ENCODE assay signal across 19 cellular contexts in genomic region chr6:125041740-125042459, GRCh38.
DNase-seq lines count a peak whose midpoint lies in the region; ATAC-seq and TF ChIP-seq lines count a peak whose summit lies in the region.
"Had no signal": no experiment of that assay in that cellular context is flagged by ENCODE, and none has a peak within 500 bp of the region (broad histone marks: within the 10 kb centered on the region; RNA-seq: fewer than 3 reads in every experiment).

No MANE protein-coding gene starts in this region.

- H3K79me2 ChIP-seq in fibroblast of lung (ENCODE audit: control insufficient read depth, insufficient read depth, low read length) = no peaks in the 10 kb centered on the region

- H3K9me3 Mint-ChIP-seq in activated CD8-positive, alpha-beta memory T cell treated with anti-CD3 and anti-CD28 coated beads, Interleukin-2, amount 10 ng/mL, durations not matched to agents 7 days and 5 days (ENCODE audit: low read depth) = peaks cover 2% of the 10 kb centered on the region
- H3K9me3 Mint-ChIP-seq in effector memory CD8-positive, alpha-beta T cell = peaks cover 0 to 2% of the 10 kb centered on the region in 2 donors
- H3K9me3 Mint-ChIP-seq: activated CD4-positive, alpha-beta memory T cell treated with anti-CD3 and anti-CD28 coated beads for 36 hours had no signal

- no peak for ATAC-seq in GM18517 (IDR thresholded peaks at IDR 0.05; ENCODE audit: unreplicated experiment)
- ATAC-seq in activated CD8-positive, alpha-beta memory T cell treated with anti-CD3 and anti-CD28 coated beads, Interleukin-2, amount 10 ng/mL, durations not matched to agents 7 days and 5 days = no peak
- no peak for ATAC-seq in effector memory CD8-positive, alpha-beta T cell (replicated peaks)
- ATAC-seq: pancreas had no signal

- H3K27ac Mint-ChIP-seq in activated CD8-positive, alpha-beta memory T cell treated with anti-CD3 and anti-CD28 coated beads, Interleukin-2, amount 10 ng/mL, durations not matched to agents 7 days and 5 days = no peak overlapping the region
- H3K27ac Mint-ChIP-seq in effector memory CD8-positive, alpha-beta T cell = no peak overlapping the region
- H3K27ac Mint-ChIP-seq: activated CD4-positive, alpha-beta memory T cell treated with anti-CD3 and anti-CD28 coated beads for 36 hours; activated T-helper 1 cell treated with anti-CD3 and anti-CD28 coated beads, Interleukin-12 subunit alpha, Interleukin-12 subunit beta, Interleukin-2, Interleukin-4 antibody, amounts not matched to agents 30 ng/mL and 10 ng/mL and 1 ng/mL, durations not matched to agents 14 hours and 24 hours and 36 hours had no signal

- DNase-seq in A172 (ENCODE audit: low spot score) (peak; percentile 3), HCEC 1CT (peak; percentile 86), RPMI7951 (ENCODE audit: low read depth) (peak; percentile 34), fibroblast of lung (ENCODE audit: low read depth in 2 of 2) (peak; percentile 31 to 70)
- DNase-seq in stimulated activated CD8-positive, alpha-beta memory T cell treated with anti-CD3 and anti-CD28 coated beads, Interleukin-4, amount 100 ng/mL, for 48 hours = no peak
- no peak for DNase-seq in activated CD8-positive, alpha-beta memory T cell treated with anti-CD3 and anti-CD28 coated beads, Interleukin-2, amount 10 ng/mL, durations not matched to agents 7 days and 5 days
- no peak for DNase-seq in effector memory CD8-positive, alpha-beta T cell
- DNase-seq: activated CD4-positive, alpha-beta memory T cell treated with anti-CD3 and anti-CD28 coated beads for 36 hours; Calu3; effector CD4-positive, alpha-beta T cell; head of caudate nucleus; kidney; NCI-H2107; pancreas; substantia nigra had no signal

- H3K4me1 Mint-ChIP-seq in activated CD8-positive, alpha-beta memory T cell treated with anti-CD3 and anti-CD28 coated beads, Interleukin-2, amount 10 ng/mL, durations not matched to agents 7 days and 5 days = no peaks in the 10 kb centered on the region
- H3K4me1 Mint-ChIP-seq in effector memory CD8-positive, alpha-beta T cell (ENCODE audit: low read depth in 2 of 2) = no peaks in the 10 kb centered on the region

- CTCF ChIA-PET in activated CD8-positive, alpha-beta memory T cell treated with anti-CD3 and anti-CD28 coated beads, Interleukin-2, amount 10 ng/mL, durations not matched to agents 7 days and 5 days (lab: Charles Lee) = no interaction called here

- no peak overlapping the region for H3K9ac ChIP-seq in fibroblast of lung (ENCODE audit: insufficient read depth, low read length)

- H3K27ac ChIP-seq in fibroblast of lung (ENCODE audit: insufficient read depth, low read length) = no peak overlapping the region
- H3K27ac ChIP-seq: HL-60, pancreas, SJSA1 had no signal

- H3K9me3 ChIP-seq in fibroblast of lung (ENCODE audit: control insufficient read depth, insufficient read depth, low read depth, low read length) = no peaks in the 10 kb centered on the region
- H3K9me3 ChIP-seq: pancreas, SJSA1 had no signal

- H3K4me2 ChIP-seq in fibroblast of lung (ENCODE audit: extremely low read depth, insufficient read depth, low read length) = no peak overlapping the region

- no peak overlapping the region for H3K4me3 Mint-ChIP-seq in activated CD8-positive, alpha-beta memory T cell treated with anti-CD3 and anti-CD28 coated beads, Interleukin-2, amount 10 ng/mL, durations not matched to agents 7 days and 5 days
- H3K4me3 Mint-ChIP-seq in effector memory CD8-positive, alpha-beta T cell = no peak overlapping the region
- H3K4me3 Mint-ChIP-seq: activated CD4-positive, alpha-beta memory T cell treated with anti-CD3 and anti-CD28 coated beads for 36 hours; activated T-helper 1 cell treated with anti-CD3 and anti-CD28 coated beads, Interleukin-12 subunit alpha, Interleukin-12 subunit beta, Interleukin-2, Interleukin-4 antibody, amounts not matched to agents 30 ng/mL and 10 ng/mL and 1 ng/mL, durations not matched to agents 14 hours and 24 hours and 36 hours had no signal

- TF ChIP-seq CTCF in fibroblast of lung (conservative IDR thresholded peaks at IDR 0.05 in 1 of 2, IDR thresholded peaks at IDR 0.05 in 1 of 2; ENCODE audit: low read depth in 1 of 2, low read length in 2 of 2) = no peak

- no peaks in the 10 kb centered on the region for H4K20me1 ChIP-seq in fibroblast of lung (ENCODE audit: control insufficient read depth, extremely low read depth, insufficient read depth, low read length)

- no peak overlapping the region for H2AFZ ChIP-seq in fibroblast of lung (ENCODE audit: low read length)

- no peaks in the 10 kb centered on the region for H3K27me3 Mint-ChIP-seq in activated CD8-positive, alpha-beta memory T cell treated with anti-CD3 and anti-CD28 coated beads, Interleukin-2, amount 10 ng/mL, durations not matched to agents 7 days and 5 days
- H3K27me3 Mint-ChIP-seq in effector memory CD8-positive, alpha-beta T cell = no peaks in the 10 kb centered on the region

- H3K4me3 ChIP-seq in fibroblast of lung (replicated peaks in 1 of 4; ENCODE audit: control extremely low read depth in 1 of 4, insufficient read depth in 1 of 4, low read depth in 3 of 4, low read length in 4 of 4) = no peak overlapping the region
- H3K4me3 ChIP-seq: pancreas, SJSA1 had no signal

- no peaks in the 10 kb centered on the region for H3K36me3 ChIP-seq in fibroblast of lung (ENCODE audit: control insufficient read depth, insufficient read depth, low read length)
- H3K36me3 ChIP-seq: pancreas had no signal

- H3K4me1 ChIP-seq in fibroblast of lung (ENCODE audit: control insufficient read depth, extremely low read depth, insufficient read depth, low read length) = peaks cover 2% of the 10 kb centered on the region
- H3K4me1 ChIP-seq: pancreas had no signal

- no peaks in the 10 kb centered on the region for H3K27me3 ChIP-seq in fibroblast of lung (ENCODE audit: control insufficient read depth, insufficient read depth, low read length)
- H3K27me3 ChIP-seq: pancreas, SJSA1 had no signal

- H3K36me3 Mint-ChIP-seq in activated CD8-positive, alpha-beta memory T cell treated with anti-CD3 and anti-CD28 coated beads, Interleukin-2, amount 10 ng/mL, durations not matched to agents 7 days and 5 days = no peaks in the 10 kb centered on the region
- H3K36me3 Mint-ChIP-seq in effector memory CD8-positive, alpha-beta T cell (ENCODE audit: insufficient read depth) = peaks cover 2% of the 10 kb centered on the region
- H3K36me3 Mint-ChIP-seq: activated CD4-positive, alpha-beta memory T cell treated with anti-CD3 and anti-CD28 coated beads for 36 hours had no signal

Comparison
In these comparisons a context has a peak if more than half of its experiments do, and no peak if none do; other contexts are left out.
1. DNase-seq: peak in A172 (single experiment), HCEC 1CT (single experiment), RPMI7951 (single experiment) and fibroblast of lung (2 of 2); none in stimulated activated CD8-positive, alpha-beta memory T cell treated with anti-CD3 and anti-CD28 coated beads, Interleukin-4, amount 100 ng/mL, for 48 hours (single experiment), activated CD8-positive, alpha-beta memory T cell treated with anti-CD3 and anti-CD28 coated beads, Interleukin-2, amount 10 ng/mL, durations not matched to agents 7 days and 5 days (single experiment) and effector memory CD8-positive, alpha-beta T cell (0 of 3).